ENCODE assay signal across 19 cellular contexts in genomic region chr13:45921337-45921736, GRCh38.
"Had no signal": no experiment of that assay in that cellular context is flagged by ENCODE, and none has a peak within 500 bp of the region (broad histone marks: within the 10 kb centered on the region; RNA-seq: fewer than 3 reads in every experiment).

No MANE protein-coding gene starts in this region.

- ATAC-seq: Panc1, PC-3 had no signal

- DNase-seq: KBM-7; MV-4-11; NCI-H1048; NCI-H1105; NCI-H1417; NCI-H1436 treated with DMSO at 0.1 percent for 48 hours; NCI-H1694; NCI-H187 treated with DMSO at 0.1 percent for 48 hours; NCI-H2029 treated with DMSO at 0.1 percent for 48 hours; NCI-H2171 treated with DMSO at 0.1 percent for 48 hours; NCI-H345; NCI-H446 treated with DMSO at 0.1 percent for 48 hours; NCI-H510A treated with DMSO at 0.1 percent for 48 hours; NCI-H526; NCI-H748 treated with DMSO at 0.1 percent for 48 hours; NK-92 treated with Interleukin-12 subunit alpha and Interleukin-12 subunit beta, amount 100 ng/mL, for 24 hours; PC-3; SHP77 had no signal
